Comparison of ENCODE assay signal across 16 cellular contexts in genomic region chr9:134747951-134748489, GRCh38.
"Had no signal": no experiment of that assay in that cellular context is flagged by ENCODE, and none has a peak within 500 bp of the region (broad histone marks: within the 10 kb centered on the region; RNA-seq: fewer than 3 reads in every experiment).

No MANE protein-coding gene starts in this region.

- H3K4me1 Mint-ChIP-seq: naive thymus-derived CD4-positive, alpha-beta T cell; nephron progenitor cell; stimulated activated naive CD8-positive, alpha-beta T cell treated with anti-CD3 and anti-CD28 coated beads, Interleukin-15, amount 100 ng/mL, for 72 hours had no signal

- H3K36me3 Mint-ChIP-seq: naive thymus-derived CD4-positive, alpha-beta T cell; stimulated activated naive B cell treated with anti-CD40 and anti-IgM and Interleukin-4, amounts not matched to agents 10 μg/mL and 1 μg/mL and 100 μg/mL, for 72 hours had no signal

- H3K27me3 ChIP-seq: dorsolateral prefrontal cortex, heart left ventricle, sigmoid colon, testis, tibial nerve had no signal

- H3K9me3 Mint-ChIP-seq: nephron progenitor cell had no signal

- DNase-seq: cortex of kidney; dorsolateral prefrontal cortex; effector CD8-positive, alpha-beta T cell; foreskin melanocyte; heart left ventricle; hippocampal formation; naive thymus-derived CD4-positive, alpha-beta T cell; nephron progenitor cell; sigmoid colon; stimulated activated CD4-positive, alpha-beta T cell treated with anti-CD3 and anti-CD28 coated beads, Interleukin-2, amount 100 ng/mL, for 24 hours; stimulated activated CD4-positive, alpha-beta T cell treated with anti-CD3 and anti-CD28 coated beads, Interleukin-4, amount 100 ng/mL, for 4 hours; stimulated activated naive B cell treated with anti-CD40 and anti-IgM and Interleukin-4, amounts not matched to agents 10 μg/mL and 1 μg/mL and 100 μg/mL, for 72 hours; stimulated activated naive CD8-positive, alpha-beta T cell treated with anti-CD3 and anti-CD28 coated beads, Interleukin-15, amount 100 ng/mL, for 72 hours; testis had no signal

- H3K9me3 ChIP-seq: heart left ventricle, sigmoid colon, testis, tibial nerve had no signal

- H3K4me3 Mint-ChIP-seq: naive thymus-derived CD4-positive, alpha-beta T cell; nephron progenitor cell; stimulated activated naive B cell treated with anti-CD40 and anti-IgM and Interleukin-4, amounts not matched to agents 10 μg/mL and 1 μg/mL and 100 μg/mL, for 72 hours; stimulated activated naive CD8-positive, alpha-beta T cell treated with anti-CD3 and anti-CD28 coated beads, Interleukin-15, amount 100 ng/mL, for 72 hours had no signal

- H3K4me3 ChIP-seq: dorsolateral prefrontal cortex, heart left ventricle, sigmoid colon, skin epidermis, testis, tibial nerve had no signal

- ATAC-seq: heart left ventricle; naive thymus-derived CD4-positive, alpha-beta T cell; stimulated activated naive B cell treated with anti-CD40 and anti-IgM and Interleukin-4, amounts not matched to agents 10 μg/mL and 1 μg/mL and 100 μg/mL, for 72 hours; stimulated activated naive CD8-positive, alpha-beta T cell treated with anti-CD3 and anti-CD28 coated beads, Interleukin-15, amount 100 ng/mL, for 72 hours had no signal

- H3K27me3 Mint-ChIP-seq: naive thymus-derived CD4-positive, alpha-beta T cell; stimulated activated naive CD8-positive, alpha-beta T cell treated with anti-CD3 and anti-CD28 coated beads, Interleukin-15, amount 100 ng/mL, for 72 hours had no signal

- H3K4me1 ChIP-seq: heart left ventricle, sigmoid colon, testis had no signal

- H3K27ac ChIP-seq: dorsolateral prefrontal cortex, heart left ventricle, sigmoid colon, testis, tibial nerve had no signal

- H3K27ac Mint-ChIP-seq: naive thymus-derived CD4-positive, alpha-beta T cell; nephron progenitor cell; stimulated activated naive B cell treated with anti-CD40 and anti-IgM and Interleukin-4, amounts not matched to agents 10 μg/mL and 1 μg/mL and 100 μg/mL, for 72 hours; stimulated activated naive CD8-positive, alpha-beta T cell treated with anti-CD3 and anti-CD28 coated beads, Interleukin-15, amount 100 ng/mL, for 72 hours had no signal
